9 cellular contexts compared by ENCODE assay signal in the genomic region with DNA sequence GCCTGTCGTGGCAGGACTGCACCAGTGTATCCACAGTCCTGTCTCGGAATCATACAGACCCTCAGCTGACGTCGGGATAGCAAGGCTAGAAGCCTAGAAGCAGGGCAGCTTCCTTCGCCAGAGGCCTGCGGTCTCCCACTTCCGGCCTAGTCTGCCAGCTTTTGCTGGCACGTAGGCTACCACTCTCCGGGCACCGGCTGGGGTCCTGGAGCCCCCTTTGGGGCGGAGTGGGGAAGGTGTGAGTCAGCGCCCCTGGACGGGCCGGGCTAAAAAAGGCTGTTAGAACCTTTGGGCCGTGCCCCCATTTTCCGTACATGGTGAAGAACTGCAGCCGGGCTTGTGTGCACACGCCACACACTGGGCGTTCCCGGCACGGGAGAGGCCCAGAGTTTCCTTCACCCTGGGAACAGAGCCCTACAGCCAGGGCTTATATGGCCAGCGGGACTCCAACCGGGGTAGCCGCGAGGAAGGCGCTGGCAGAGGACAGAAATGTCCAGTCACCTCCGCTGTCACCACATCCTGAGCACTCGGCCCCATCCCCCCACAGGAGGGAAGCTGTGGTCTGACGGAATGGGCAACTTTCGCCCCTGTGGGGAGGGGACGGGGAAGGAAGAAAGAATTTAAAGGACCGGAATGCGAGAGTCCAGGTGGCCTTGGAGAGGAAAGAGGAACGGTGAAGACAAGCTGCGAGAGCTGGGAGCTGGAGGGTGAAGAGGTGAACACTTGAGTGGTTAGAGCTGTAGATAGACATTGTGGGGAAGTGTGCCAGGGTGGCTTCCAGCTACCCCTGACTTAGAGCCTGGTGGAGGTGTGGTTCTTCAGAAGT. TPM values are rescaled to one million over a fixed set of nuclear protein-coding genes. Genes with fewer than 3 reads are reported as not detected.
DNase-seq lines count a peak whose midpoint lies in the region; ATAC-seq and TF ChIP-seq lines count a peak whose summit lies in the region.
"Had no signal": no experiment of that assay in that cellular context is flagged by ENCODE, and none has a peak within 500 bp of the region (broad histone marks: within the 10 kb centered on the region; RNA-seq: fewer than 3 reads in every experiment).

No MANE protein-coding gene starts in this region.

- no peaks in the 10 kb centered on the region for H3K9me3 Mint-ChIP-seq in stimulated activated effector memory CD8-positive, alpha-beta T cell treated with anti-CD3 and anti-CD28 coated beads, Interleukin-12 subunit alpha, Interleukin-12 subunit beta, amount 100 ng/mL, for 72 hours

- no peak for TF ChIP-seq CTCF in NB4 (IDR thresholded peaks at IDR 0.05; ENCODE audit: low read depth, low read length)
- no peak for TF ChIP-seq CTCF in lung (IDR thresholded peaks at IDR 0.05; ENCODE audit: control extremely low read depth, extremely low read depth)

- H3K4me1 Mint-ChIP-seq in stimulated activated effector memory CD8-positive, alpha-beta T cell treated with anti-CD3 and anti-CD28 coated beads, Interleukin-12 subunit alpha, Interleukin-12 subunit beta, amount 100 ng/mL, for 72 hours, result peaks cover 33% of the 10 kb centered on the region

- no peaks in the 10 kb centered on the region for H3K36me3 ChIP-seq in lung (ENCODE audit: control insufficient read depth in 2 of 2, insufficient read depth in 2 of 2, low read length in 2 of 2)

- peak overlapping the region; percentile 71 for H3K4me3 ChIP-seq in NB4 (ENCODE audit: low read depth, low read length)
- H3K4me3 ChIP-seq in lung, result no peak overlapping the region

- peaks cover 0 to 5% of the 10 kb centered on the region in 2 donors for H3K4me1 ChIP-seq in lung (ENCODE audit: control insufficient read depth in 2 of 2, insufficient read depth in 2 of 2, low read length in 2 of 2)

- peak overlapping the region; percentile 96 for H3K27ac Mint-ChIP-seq in stimulated activated effector memory CD8-positive, alpha-beta T cell treated with anti-CD3 and anti-CD28 coated beads, Interleukin-12 subunit alpha, Interleukin-12 subunit beta, amount 100 ng/mL, for 72 hours

- H3K4me3 Mint-ChIP-seq in stimulated activated effector memory CD8-positive, alpha-beta T cell treated with anti-CD3 and anti-CD28 coated beads, Interleukin-12 subunit alpha, Interleukin-12 subunit beta, amount 100 ng/mL, for 72 hours, result peak overlapping the region; percentile 91

- H3K9me3 ChIP-seq in lung (ENCODE audit: control insufficient read depth in 2 of 2, insufficient read depth in 1 of 2, low read length in 1 of 2), result peaks cover 0 to 11% of the 10 kb centered on the region in 2 donors

- no peaks in the 10 kb centered on the region for H3K27me3 ChIP-seq in lung (ENCODE audit: control insufficient read depth, insufficient read depth)

- peak overlapping the region; percentile 82 to 94 for H3K27ac ChIP-seq in lung (ENCODE audit: low read depth in 1 of 2, low read length in 1 of 2)
- H3K27ac ChIP-seq: C4-2B had no signal

- ATAC-seq in lung (ENCODE audit: insufficient read depth, low FRiP score), result peak; percentile 27
- ATAC-seq in stimulated activated effector memory CD8-positive, alpha-beta T cell treated with anti-CD3 and anti-CD28 coated beads, Interleukin-12 subunit alpha, Interleukin-12 subunit beta, amount 100 ng/mL, for 72 hours, result peak; percentile 51

- H3K36me3 Mint-ChIP-seq in stimulated activated effector memory CD8-positive, alpha-beta T cell treated with anti-CD3 and anti-CD28 coated beads, Interleukin-12 subunit alpha, Interleukin-12 subunit beta, amount 100 ng/mL, for 72 hours, result peaks cover 21% of the 10 kb centered on the region

- DNase-seq in NK-92 treated with Interleukin-12 subunit alpha and Interleukin-12 subunit beta, amount 100 ng/mL, for 24 hours (lab: John Stamatoyannopoulos, UW), result peak; percentile 28
- no peak for DNase-seq in NK-92 (lab: John Stamatoyannopoulos, UW; ENCODE audit: unreplicated experiment)
- peak; percentile 94 for DNase-seq in NB4 (ENCODE audit: low read depth)
- DNase-seq in activated CD4-positive, alpha-beta T cell treated with anti-CD3 and anti-CD28 coated beads for 4 hours, result peak; percentile 40 to 55
- DNase-seq in dermis blood vessel endothelial cell, result peak; percentile 63
- peak; percentile 66 for DNase-seq in lung (ENCODE audit: low spot score)
- DNase-seq in stimulated activated effector memory CD8-positive, alpha-beta T cell treated with anti-CD3 and anti-CD28 coated beads, Interleukin-12 subunit alpha, Interleukin-12 subunit beta, amount 100 ng/mL, for 72 hours (ENCODE audit: low spot score in 2 of 2), result peak; percentile 43 to 67
- DNase-seq in NCI-H2107 (lab: John Stamatoyannopoulos, UW), result no peak

- WGBS in lung, 2 donors, result 0 to 42% methylated on average over 32 to 35 of the region's 35 CpGs

- peak; percentile 28 for TF ChIP-seq POLR2A in NB4 (IDR thresholded peaks at IDR 0.05; ENCODE audit: extremely low read depth, insufficient read length)

RNA-seq across cellular contexts. Expression of a gene that starts 4.6 kb away (rescaled TPM):
- 0.68 and 0.84 TPM in 2 replicates for total RNA-seq in dermis blood vessel endothelial cell
- 10 to 100 TPM in 1 of 2 donors, 1 to 10 TPM in 1; 7.3 to 15.2 TPM for total RNA-seq in lung
- 10 to 100 TPM in 1 of 2 donors, 1 to 10 TPM in 1; 9.8 to 19.0 TPM for polyA plus RNA-seq in lung

RNA-seq across cellular contexts. Expression of a gene that starts 4.6 kb away (rescaled TPM):
- 2.6 and 13.1 TPM in 2 replicates for total RNA-seq in dermis blood vessel endothelial cell
- total RNA-seq in lung, result 100 to 1,000 TPM in 1 of 2 donors, 1 to 10 TPM in 1; 8.9 to 181 TPM
- polyA plus RNA-seq in lung, result 100 to 1,000 TPM; 138 to 222 TPM

RNA-seq across cellular contexts. Expression of a gene that starts 19.0 kb away (rescaled TPM):
- total RNA-seq in dermis blood vessel endothelial cell (9.4 and 9.7 TPM in 2 replicates), lung (10 to 100 TPM; 10.0 to 16.3 TPM)
- polyA plus RNA-seq in lung, result 10 to 100 TPM in 1 of 2 donors, 1 to 10 TPM in 1; 7.6 to 12.7 TPM

RNA-seq across cellular contexts. Expression of a gene that starts 32.9 kb away (rescaled TPM):
- total RNA-seq in dermis blood vessel endothelial cell, result 0.14 and 0.34 TPM in 2 replicates
- total RNA-seq in lung, result 1 to 10 TPM; 3.2 to 5.6 TPM
- 1 to 10 TPM; 4.6 to 5.1 TPM for polyA plus RNA-seq in lung

RNA-seq across cellular contexts. Expression of a gene that starts 43.6 kb away (rescaled TPM):
- 24.5 and 27.2 TPM in 2 replicates for total RNA-seq in dermis blood vessel endothelial cell
- total RNA-seq in lung, result 10 to 100 TPM; 18.1 to 23.1 TPM
- polyA plus RNA-seq in lung, result 10 to 100 TPM in 1 of 2 donors, 1 to 10 TPM in 1; 9.1 to 20.6 TPM

Comparison
In these comparisons a context has a peak if more than half of its experiments do, and no peak if none do; other contexts are left out.
1. DNase-seq: peak in NK-92 treated with Interleukin-12 subunit alpha and Interleukin-12 subunit beta, amount 100 ng/mL, for 24 hours (single experiment), NB4 (single experiment), activated CD4-positive, alpha-beta T cell treated with anti-CD3 and anti-CD28 coated beads for 4 hours (2 of 2), dermis blood vessel endothelial cell (single experiment), lung (single experiment) and stimulated activated effector memory CD8-positive, alpha-beta T cell treated with anti-CD3 and anti-CD28 coated beads, Interleukin-12 subunit alpha, Interleukin-12 subunit beta, amount 100 ng/mL, for 72 hours (2 of 2); none in NK-92 (single experiment) and NCI-H2107 (single experiment).